24 cellular contexts compared by ENCODE assay signal in the genomic region with DNA sequence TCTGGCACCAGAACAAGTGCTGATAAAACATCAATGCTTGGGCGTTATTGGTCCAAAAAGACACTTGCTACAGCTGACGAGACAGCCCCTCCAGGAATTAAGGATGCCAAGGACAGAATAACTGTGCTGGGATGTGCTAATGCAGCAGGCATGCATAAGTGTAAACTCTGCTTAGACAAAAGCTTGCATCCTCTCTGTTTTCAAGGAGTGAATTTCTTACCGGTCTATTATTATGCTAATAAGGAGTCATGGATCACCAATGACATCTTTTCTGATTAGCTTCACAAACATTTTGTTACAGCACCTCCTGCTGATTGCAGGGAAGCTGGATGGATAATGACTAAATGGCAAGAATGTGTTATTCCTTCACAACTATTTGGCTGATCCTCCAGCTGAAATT.
A peak's percentile ranks its signal among the peaks of the same experiment; 100 is the strongest.
DNase-seq lines count a peak whose midpoint lies in the region; ATAC-seq and TF ChIP-seq lines count a peak whose summit lies in the region.
"Had no signal": no experiment of that assay in that cellular context is flagged by ENCODE, and none has a peak within 500 bp of the region (broad histone marks: within the 10 kb centered on the region; RNA-seq: fewer than 3 reads in every experiment).

No MANE protein-coding gene starts in this region.

- H3K27me3 Mint-ChIP-seq in stimulated activated naive CD8-positive, alpha-beta T cell treated with anti-CD3 and anti-CD28 coated beads, Interleukin-15, amount 100 ng/mL, for 72 hours: no peaks in the 10 kb centered on the region
- no peaks in the 10 kb centered on the region for H3K27me3 Mint-ChIP-seq in glutamatergic neuron (ENCODE audit: unreplicated experiment)
- H3K27me3 Mint-ChIP-seq in activated CD8-positive, alpha-beta T cell treated with anti-CD3 and anti-CD28 coated beads, Interleukin-2, amount 10 ng/mL, durations not matched to agents 7 days and 5 days (ENCODE audit: low read depth): no peaks in the 10 kb centered on the region

- H3K4me1 ChIP-seq in HUES64 (ENCODE audit: insufficient read depth, low read length) (peaks cover 23% of the 10 kb centered on the region), foreskin keratinocyte (no peaks in the 10 kb centered on the region)

- TF ChIP-seq CTCF in 22Rv1 (IDR thresholded peaks at IDR 0.05) (peak; percentile 8; the same call in 1 of the 2 replicates), foreskin keratinocyte (conservative IDR thresholded peaks at IDR 0.05) (peak; percentile 24), glutamatergic neuron (IDR thresholded peaks at IDR 0.05; ENCODE audit: partially characterized antibody, unreplicated experiment) (no peak)

- H3K4me3 Mint-ChIP-seq in stimulated activated naive CD8-positive, alpha-beta T cell treated with anti-CD3 and anti-CD28 coated beads, Interleukin-15, amount 100 ng/mL, for 72 hours: no peak overlapping the region
- no peak overlapping the region for H3K4me3 Mint-ChIP-seq in glutamatergic neuron (ENCODE audit: unreplicated experiment)
- H3K4me3 Mint-ChIP-seq in activated CD8-positive, alpha-beta T cell treated with anti-CD3 and anti-CD28 coated beads, Interleukin-2, amount 10 ng/mL, durations not matched to agents 7 days and 5 days: no peak overlapping the region
- H3K4me3 Mint-ChIP-seq: HFFc6 had no signal

- H3K27me3 ChIP-seq in HUES64 (ENCODE audit: insufficient read depth, low read length) (no peaks in the 10 kb centered on the region), foreskin keratinocyte (no peaks in the 10 kb centered on the region)

- H3K27ac Mint-ChIP-seq in stimulated activated naive CD8-positive, alpha-beta T cell treated with anti-CD3 and anti-CD28 coated beads, Interleukin-15, amount 100 ng/mL, for 72 hours: no peak overlapping the region
- H3K27ac Mint-ChIP-seq in glutamatergic neuron (ENCODE audit: unreplicated experiment): no peak overlapping the region
- no peak overlapping the region for H3K27ac Mint-ChIP-seq in activated CD8-positive, alpha-beta T cell treated with anti-CD3 and anti-CD28 coated beads, Interleukin-2, amount 10 ng/mL, durations not matched to agents 7 days and 5 days
- H3K27ac Mint-ChIP-seq: HFFc6 had no signal

- no peak overlapping the region for H3K27ac ChIP-seq in 22Rv1
- peak overlapping the region; percentile 80 for H3K27ac ChIP-seq in HUES64 (ENCODE audit: low read depth, low read length)
- no peak overlapping the region for H3K27ac ChIP-seq in foreskin keratinocyte
- H3K27ac ChIP-seq: SK-N-MC had no signal

- WGBS in HUES64: 49% methylated on average over 3 of the region's 3 CpGs

- H3K4me1 Mint-ChIP-seq in stimulated activated naive CD8-positive, alpha-beta T cell treated with anti-CD3 and anti-CD28 coated beads, Interleukin-15, amount 100 ng/mL, for 72 hours: no peaks in the 10 kb centered on the region
- no peaks in the 10 kb centered on the region for H3K4me1 Mint-ChIP-seq in glutamatergic neuron (ENCODE audit: low read depth, unreplicated experiment)
- H3K4me1 Mint-ChIP-seq in activated CD8-positive, alpha-beta T cell treated with anti-CD3 and anti-CD28 coated beads, Interleukin-2, amount 10 ng/mL, durations not matched to agents 7 days and 5 days (ENCODE audit: low read depth): no peaks in the 10 kb centered on the region

- peak overlapping the region; percentile 25; the same call in 1 of the 2 replicates for H3K9ac ChIP-seq in HUES64 (ENCODE audit: low read depth, low read length)

- no peaks in the 10 kb centered on the region for H3K9me3 ChIP-seq in HUES64 (ENCODE audit: insufficient read depth, low read depth, low read length)

- POLR2A ChIA-PET in activated CD8-positive, alpha-beta T cell treated with anti-CD3 and anti-CD28 coated beads, Interleukin-2, amount 10 ng/mL, durations not matched to agents 7 days and 5 days (lab: Charles Lee): no interaction called here

- H3K9me3 Mint-ChIP-seq in stimulated activated naive CD8-positive, alpha-beta T cell treated with anti-CD3 and anti-CD28 coated beads, Interleukin-15, amount 100 ng/mL, for 72 hours: peaks cover 0 to 10% of the 10 kb centered on the region in 2 donors
- H3K9me3 Mint-ChIP-seq in glutamatergic neuron (ENCODE audit: unreplicated experiment): peaks cover 3% of the 10 kb centered on the region
- H3K9me3 Mint-ChIP-seq in activated CD8-positive, alpha-beta T cell treated with anti-CD3 and anti-CD28 coated beads, Interleukin-2, amount 10 ng/mL, durations not matched to agents 7 days and 5 days (ENCODE audit: insufficient read depth): no peaks in the 10 kb centered on the region

- no peak for ATAC-seq in foreskin keratinocyte
- no peak for ATAC-seq in stimulated activated naive CD8-positive, alpha-beta T cell treated with anti-CD3 and anti-CD28 coated beads, Interleukin-15, amount 100 ng/mL, for 72 hours
- no peak for ATAC-seq in activated CD8-positive, alpha-beta T cell treated with anti-CD3 and anti-CD28 coated beads, Interleukin-2, amount 10 ng/mL, durations not matched to agents 7 days and 5 days
- ATAC-seq: PC-3 had no signal

- H3K36me3 ChIP-seq in HUES64 (ENCODE audit: insufficient read depth, low read length): no peaks in the 10 kb centered on the region

- no peaks in the 10 kb centered on the region for H3K36me3 Mint-ChIP-seq in glutamatergic neuron (ENCODE audit: unreplicated experiment)
- no peaks in the 10 kb centered on the region for H3K36me3 Mint-ChIP-seq in activated CD8-positive, alpha-beta T cell treated with anti-CD3 and anti-CD28 coated beads, Interleukin-2, amount 10 ng/mL, durations not matched to agents 7 days and 5 days (ENCODE audit: low read depth)

- DNase-seq in foreskin keratinocyte (no peak), iPS-NIHi11 (ENCODE audit: low spot score) (peak; percentile 48), glutamatergic neuron (no peak)
- no peak for DNase-seq in stimulated activated naive CD8-positive, alpha-beta T cell treated with anti-CD3 and anti-CD28 coated beads, Interleukin-15, amount 100 ng/mL, for 72 hours
- no peak for DNase-seq in activated CD8-positive, alpha-beta T cell treated with anti-CD3 and anti-CD28 coated beads, Interleukin-2, amount 10 ng/mL, durations not matched to agents 7 days and 5 days
- no peak for DNase-seq in NK-92 treated with Interleukin-12 subunit alpha and Interleukin-12 subunit beta, amount 100 ng/mL, for 24 hours (lab: John Stamatoyannopoulos, UW)
- DNase-seq: 8988T, AML-193, C1 segment of cervical spinal cord, EL, HFFc6, KG1, NCI-H1105, NCI-H146, NCI-H2029 treated with DMSO at 0.1 percent for 48 hours, NCI-H2171, NCI-H446, NCI-H526 treated with DMSO at 0.1 percent for 48 hours, PC-3, SHP77 treated with DMSO at 0.1 percent for 48 hours, SW 1271 had no signal

- no peak overlapping the region for H3K4me3 ChIP-seq in HUES64 (ENCODE audit: low read length)
- H3K4me3 ChIP-seq: SK-N-MC had no signal

- CTCF ChIA-PET in activated CD8-positive, alpha-beta T cell treated with anti-CD3 and anti-CD28 coated beads, Interleukin-2, amount 10 ng/mL, durations not matched to agents 7 days and 5 days (lab: Charles Lee): interaction anchor here (0.6 kb wide), 1 partner anchor 54 kb away, joined by 3 read pairs; no protein-coding TSS in a partner anchor
